ENCODE assay signal across 38 cellular contexts in genomic region chr10:130941886-130942285, GRCh38.
"Had no signal": no experiment of that assay in that cellular context is flagged by ENCODE, and none has a peak within 500 bp of the region (broad histone marks: within the 10 kb centered on the region; RNA-seq: fewer than 3 reads in every experiment).

No MANE protein-coding gene starts in this region.

- H3K9me3 Mint-ChIP-seq: activated CD4-positive, alpha-beta memory T cell treated with anti-CD3 and anti-CD28 coated beads, Interleukin-2, amount 10 ng/mL, durations not matched to agents 7 days and 5 days; activated naive CD4-positive, alpha-beta T cell treated with anti-CD3 and anti-CD28 coated beads, Interleukin-2, amount 50 U/mL, for 72 hours; activated T-cell treated with anti-CD3 and anti-CD28 coated beads, Interleukin-2, amount 50 U/mL, for 72 hours; activated T-helper 2 cell treated with anti-CD3 and anti-CD28 coated beads, Interferon-gamma antibody, Interleukin-2, Interleukin-4, amounts not matched to agents 10 μg/mL and 5 μg/mL and 100 μg/mL, durations not matched to agents 14 hours and 24 hours and 36 hours had no signal

- FAIRE-seq: astrocyte, bronchial epithelial cell, RCC 7860 had no signal

- DNase-seq: activated CD4-positive, alpha-beta memory T cell treated with anti-CD3 and anti-CD28 coated beads, Interleukin-2, amount 10 ng/mL, durations not matched to agents 7 days and 5 days; activated CD4-positive, alpha-beta T cell treated with anti-CD3 and anti-CD28 coated beads for 1 hour; activated CD4-positive, alpha-beta T cell treated with anti-CD3 and anti-CD28 coated beads for 48 hours; activated CD4-positive, CD25-positive, alpha-beta regulatory T cell; activated CD8-positive, alpha-beta memory T cell treated with anti-CD3 and anti-CD28 coated beads for 24 hours; activated CD8-positive, alpha-beta memory T cell treated with anti-CD3 and anti-CD28 coated beads, Interleukin-2, amount 10 ng/mL, durations not matched to agents 7 days and 5 days; activated gamma-delta T cell; activated naive CD4-positive, alpha-beta T cell treated with Interleukin-2 at 50 U/mL for 16 hours; activated T-cell treated with anti-CD3 and anti-CD28 coated beads, Interleukin-2, amount 50 U/mL, for 1 hour; activated T-cell treated with anti-CD3 and anti-CD28 coated beads, Interleukin-2, amount 50 U/mL, for 72 hours; cerebellar nuclear complex; Karpas-422; KBM-7; MV-4-11; NCI-H1092 treated with DMSO at 0.1 percent for 48 hours; NCI-H146; NCI-H187; NCI-H2029 treated with DMSO at 0.1 percent for 48 hours; NCI-H2107; NCI-H2171; NCI-H510A; NCI-H526; NCI-H748 treated with DMSO at 0.1 percent for 48 hours; NK-92 treated with Interleukin-12 subunit alpha and Interleukin-12 subunit beta, amount 100 ng/mL, for 24 hours; PC-9; Right ventricle myocardium superior; SW 1271; T-helper 1 cell; T-helper 2 cell; T-helper 9 cell; WERI-Rb-1 had no signal

- H3K4me3 ChIP-seq: adrenal gland, PC-9 had no signal

- H2AFZ ChIP-seq: PC-9 had no signal

- H3K4me3 Mint-ChIP-seq: activated CD4-positive, alpha-beta memory T cell treated with anti-CD3 and anti-CD28 coated beads, Interleukin-2, amount 10 ng/mL, durations not matched to agents 7 days and 5 days; activated CD8-positive, alpha-beta memory T cell treated with anti-CD3 and anti-CD28 coated beads, Interleukin-2, amount 10 ng/mL, durations not matched to agents 7 days and 5 days; activated T-cell treated with anti-CD3 and anti-CD28 coated beads, Interleukin-2, amount 50 U/mL, for 72 hours; brain had no signal

- H3K36me3 ChIP-seq: adrenal gland, WERI-Rb-1 had no signal

- H3K27ac Mint-ChIP-seq: activated CD4-positive, alpha-beta memory T cell treated with anti-CD3 and anti-CD28 coated beads, Interleukin-2, amount 10 ng/mL, durations not matched to agents 7 days and 5 days; activated CD8-positive, alpha-beta memory T cell treated with anti-CD3 and anti-CD28 coated beads, Interleukin-2, amount 10 ng/mL, durations not matched to agents 7 days and 5 days; activated naive CD4-positive, alpha-beta T cell treated with anti-CD3 and anti-CD28 coated beads, Interleukin-2, amount 50 U/mL, for 72 hours; activated T-cell treated with anti-CD3 and anti-CD28 coated beads, Interleukin-2, amount 50 U/mL, for 72 hours; activated T-helper 2 cell treated with anti-CD3 and anti-CD28 coated beads, Interferon-gamma antibody, Interleukin-2, Interleukin-4, amounts not matched to agents 10 μg/mL and 5 μg/mL and 100 μg/mL, durations not matched to agents 14 hours and 24 hours and 36 hours; brain had no signal

- ATAC-seq: activated CD8-positive, alpha-beta memory T cell treated with anti-CD3 and anti-CD28 coated beads, Interleukin-2, amount 10 ng/mL, durations not matched to agents 7 days and 5 days; activated naive CD4-positive, alpha-beta T cell treated with anti-CD3 and anti-CD28 coated beads, Interleukin-2, amount 50 U/mL, for 72 hours; activated T-cell treated with anti-CD3 and anti-CD28 coated beads, Interleukin-2, amount 50 U/mL, for 72 hours had no signal

- H3K36me3 Mint-ChIP-seq: activated CD8-positive, alpha-beta memory T cell treated with anti-CD3 and anti-CD28 coated beads, Interleukin-2, amount 10 ng/mL, durations not matched to agents 7 days and 5 days; activated naive CD4-positive, alpha-beta T cell treated with anti-CD3 and anti-CD28 coated beads, Interleukin-2, amount 50 U/mL, for 72 hours; brain had no signal

- H3K4me1 ChIP-seq: adrenal gland had no signal

- H3K4me2 ChIP-seq: PC-9 had no signal

- H3K27me3 ChIP-seq: adrenal gland had no signal

- H3K4me1 Mint-ChIP-seq: activated CD4-positive, alpha-beta memory T cell treated with anti-CD3 and anti-CD28 coated beads, Interleukin-2, amount 10 ng/mL, durations not matched to agents 7 days and 5 days; activated CD8-positive, alpha-beta memory T cell treated with anti-CD3 and anti-CD28 coated beads, Interleukin-2, amount 10 ng/mL, durations not matched to agents 7 days and 5 days had no signal

- H3K27ac ChIP-seq: adrenal gland, PC-9, WERI-Rb-1 had no signal

- H3K27me3 Mint-ChIP-seq: activated CD4-positive, alpha-beta memory T cell treated with anti-CD3 and anti-CD28 coated beads, Interleukin-2, amount 10 ng/mL, durations not matched to agents 7 days and 5 days; activated CD8-positive, alpha-beta memory T cell treated with anti-CD3 and anti-CD28 coated beads, Interleukin-2, amount 10 ng/mL, durations not matched to agents 7 days and 5 days had no signal

- H3K9me3 ChIP-seq: adrenal gland had no signal
